1 cellular context compared by ENCODE assay signal in genomic region chr20:34518863-34519262, GRCh38.
TF ChIP-seq lines count a peak whose summit lies in the region.

No MANE protein-coding gene starts in this region.

TF ChIP-seq in HepG2, 621 proteins besides CTCF, POLR2A, EP300 and RAD21:
- TF ChIP-seq NCOA2 (CRISPR knock-in tag; IDR thresholded peaks at IDR 0.05), result 0 out of 2 replicates have a peak, but pooled peaks have one; percentile 10
